ENCODE assay signal across 8 cellular contexts in the genomic region with DNA sequence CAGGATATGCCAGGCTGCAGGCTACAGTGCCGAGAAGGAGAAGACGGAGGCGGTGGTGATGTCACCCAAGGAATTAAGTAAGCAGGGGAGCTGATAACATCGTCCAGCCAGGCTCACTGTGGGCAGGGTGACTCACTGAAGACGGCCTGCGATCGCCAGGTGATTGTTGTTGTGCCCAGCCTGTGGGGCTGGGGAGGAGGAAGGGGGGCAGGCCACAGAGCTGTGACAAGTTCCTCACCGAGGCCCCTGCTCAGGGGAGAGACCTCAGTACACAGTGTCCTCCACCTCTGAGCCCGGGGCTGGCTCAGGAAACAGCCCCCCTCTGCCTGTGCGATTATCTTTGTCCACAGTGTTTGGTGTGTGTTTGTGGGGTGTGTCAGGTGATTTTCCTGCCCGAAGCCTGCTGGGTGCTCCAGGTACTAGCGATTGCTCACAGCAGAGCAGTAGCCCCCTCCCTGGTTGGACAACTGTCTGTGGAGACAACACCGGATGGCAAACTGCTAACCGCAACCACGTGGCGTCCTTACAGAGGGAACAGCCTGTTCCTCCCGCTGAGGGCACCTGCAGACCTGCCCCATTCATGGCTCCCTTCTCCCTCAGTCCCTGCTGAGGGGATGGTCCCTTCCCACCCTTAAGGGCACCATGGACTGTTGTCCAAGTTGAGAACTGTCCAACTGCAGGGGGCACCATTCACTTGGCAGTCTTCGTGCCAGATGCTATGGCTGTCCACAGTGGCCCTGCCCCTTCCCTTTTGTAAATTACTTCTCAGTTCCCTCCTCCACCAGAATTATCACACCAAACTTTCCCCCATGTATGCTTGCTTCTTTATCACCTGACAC.
DNase-seq lines count a peak whose midpoint lies in the region; ATAC-seq and TF ChIP-seq lines count a peak whose summit lies in the region.

No MANE protein-coding gene starts in this region.

- H3K4me1 Mint-ChIP-seq in CD4-positive, CD25-positive, alpha-beta regulatory T cell: peaks cover 35 to 92% (median 67%) of the 10 kb centered on the region in 4 donors
- H3K4me1 Mint-ChIP-seq in chondrocyte (ENCODE audit: low read depth): peaks cover 24% of the 10 kb centered on the region

- H3K9me2 ChIP-seq in MM.1S (replicated peaks; ENCODE audit: insufficient read depth, low read length): no peaks in the 10 kb centered on the region

- no peaks in the 10 kb centered on the region for H3K9me3 Mint-ChIP-seq in CD4-positive, CD25-positive, alpha-beta regulatory T cell
- no peaks in the 10 kb centered on the region for H3K9me3 Mint-ChIP-seq in chondrocyte (ENCODE audit: low read depth)

- H3K9me3 ChIP-seq in CD4-positive, CD25-positive, alpha-beta regulatory T cell (ENCODE audit: control insufficient read depth in 2 of 2, low read length in 2 of 2): no peaks in the 10 kb centered on the region
- no peaks in the 10 kb centered on the region for H3K9me3 ChIP-seq in MM.1S (replicated peaks; ENCODE audit: insufficient read depth, low read length)
- H3K9me3 ChIP-seq in right lobe of liver: no peaks in the 10 kb centered on the region

- H3K9ac ChIP-seq in MM.1S (ENCODE audit: low read length): peak overlapping the region; percentile 15; the same call in 1 of the 2 replicates

- peak; percentile 60 for TF ChIP-seq CTCF in MM.1S (IDR thresholded peaks at IDR 0.05; ENCODE audit: low read length)
- TF ChIP-seq CTCF in chondrocyte (IDR thresholded peaks at IDR 0.05): peak; percentile 74
- peak; percentile 48 to 58 (median 51) for TF ChIP-seq CTCF in right lobe of liver (IDR thresholded peaks at IDR 0.05)

- no peak for TF ChIP-seq POLR2A in right lobe of liver (IDR thresholded peaks at IDR 0.05)

- no peaks in the 10 kb centered on the region for H3K27me3 ChIP-seq in CD4-positive, CD25-positive, alpha-beta regulatory T cell (ENCODE audit: control insufficient read depth, insufficient read depth, low read length)
- H3K27me3 ChIP-seq in MM.1S (replicated peaks; ENCODE audit: insufficient read depth, low read length) (no peaks in the 10 kb centered on the region), right lobe of liver (no peaks in the 10 kb centered on the region)

- no peaks in the 10 kb centered on the region for H3K79me2 ChIP-seq in MM.1S (ENCODE audit: low read length)

- H3K4me3 ChIP-seq in CD4-positive, CD25-positive, alpha-beta regulatory T cell (ENCODE audit: low read depth, low read length): peak overlapping the region; percentile 70
- H3K4me3 ChIP-seq in MM.1S (ENCODE audit: low read length) (no peak overlapping the region; the same call in 1 of the 2 replicates), right lobe of liver (no peak overlapping the region)

- H3K4me3 Mint-ChIP-seq in CD4-positive, CD25-positive, alpha-beta regulatory T cell: peak overlapping the region; percentile 64 to 85 (median 76)
- no peak overlapping the region for H3K4me3 Mint-ChIP-seq in chondrocyte (ENCODE audit: unreplicated experiment)

- peak overlapping the region; percentile 38 for H3K4me2 ChIP-seq in MM.1S (ENCODE audit: low read depth, low read length)

- H2AFZ ChIP-seq in MM.1S (ENCODE audit: low read length): peak overlapping the region; percentile 40

- peak; percentile 51 to 55 for ATAC-seq in CD4-positive, CD25-positive, alpha-beta regulatory T cell (ENCODE audit: low read depth in 2 of 2)
- ATAC-seq in GM21381 (IDR thresholded peaks at IDR 0.05; ENCODE audit: unreplicated experiment) (peak; percentile 42), right lobe of liver (peak; percentile 49 to 69 (median 63))

- H3K36me3 ChIP-seq in CD4-positive, CD25-positive, alpha-beta regulatory T cell (ENCODE audit: control insufficient read depth, insufficient read depth, low read length): no peaks in the 10 kb centered on the region
- no peaks in the 10 kb centered on the region for H3K36me3 ChIP-seq in MM.1S (replicated peaks; ENCODE audit: insufficient read depth, low read length)
- no peaks in the 10 kb centered on the region for H3K36me3 ChIP-seq in right lobe of liver

- DNase-seq in CD4-positive, CD25-positive, alpha-beta regulatory T cell: peak; percentile 70 to 91 (median 82)
- DNase-seq in MM.1S: peak; percentile 95
- peak; percentile 59 for DNase-seq in activated CD4-positive, alpha-beta T cell treated with anti-CD3 and anti-CD28 coated beads for 1 hour
- DNase-seq in chondrocyte (ENCODE audit: low spot score): no peak
- DNase-seq in right lobe of liver: peak; percentile 69 to 80 (median 74)
- peak; percentile 71 for DNase-seq in stimulated activated CD8-positive, alpha-beta memory T cell treated with anti-CD3 and anti-CD28 coated beads, Interleukin-12 subunit alpha, Interleukin-12 subunit beta, amount 100 ng/mL, for 1 hour (ENCODE audit: low read depth)
- no peak for DNase-seq in NCI-H2107 treated with DMSO at 0.1 percent for 48 hours (lab: John Stamatoyannopoulos, UW; ENCODE audit: unreplicated experiment)

- H3K27ac Mint-ChIP-seq in CD4-positive, CD25-positive, alpha-beta regulatory T cell: peak overlapping the region; percentile 99 to 100 (median 99)
- H3K27ac Mint-ChIP-seq in chondrocyte (ENCODE audit: unreplicated experiment): no peak overlapping the region

- 47% methylated on average over 8 of the region's 18 CpGs for WGBS in right lobe of liver (ENCODE audit: insufficient coverage, low coverage, low lambda C conversion rate, missing lambda C conversion rate)

- peaks cover 91% of the 10 kb centered on the region for H3K4me1 ChIP-seq in CD4-positive, CD25-positive, alpha-beta regulatory T cell (ENCODE audit: control insufficient read depth, insufficient read depth, low read length, poor library complexity, severe bottlenecking)
- H3K4me1 ChIP-seq in MM.1S (ENCODE audit: low read length): peaks cover 43% of the 10 kb centered on the region
- no peaks in the 10 kb centered on the region for H3K4me1 ChIP-seq in right lobe of liver

- intact Hi-C loops in right lobe of liver (cut with DNase I): loop anchor here in 1 of 2 donors (10.0 kb wide), 1 partner anchor 156 kb away; no protein-coding TSS in a partner anchor

- H3K36me3 Mint-ChIP-seq in CD4-positive, CD25-positive, alpha-beta regulatory T cell: no peaks in the 10 kb centered on the region
- H3K36me3 Mint-ChIP-seq in chondrocyte (ENCODE audit: low read depth): no peaks in the 10 kb centered on the region

- H3K27me3 Mint-ChIP-seq in CD4-positive, CD25-positive, alpha-beta regulatory T cell: peaks cover 1% of the 10 kb centered on the region
- H3K27me3 Mint-ChIP-seq in chondrocyte (ENCODE audit: low read depth): peaks cover 1% of the 10 kb centered on the region

- no peaks in the 10 kb centered on the region for H4K20me1 ChIP-seq in MM.1S (ENCODE audit: insufficient read depth, low read length)

- peaks cover 40% of the 10 kb centered on the region for H3F3A ChIP-seq in MM.1S (ENCODE audit: insufficient read depth, low read length)

- H3K27ac ChIP-seq in CD4-positive, CD25-positive, alpha-beta regulatory T cell (ENCODE audit: insufficient read depth, low read length, poor library complexity, severe bottlenecking): peak overlapping the region; percentile 91
- H3K27ac ChIP-seq in MM.1S (ENCODE audit: low read length) (peak overlapping the region; percentile 98), right lobe of liver (peak overlapping the region; percentile 24 to 54 (median 51))

Comparison
In these comparisons a context has a peak if more than half of its experiments do, and no peak if none do; other contexts are left out.
1. DNase-seq: peak in CD4-positive, CD25-positive, alpha-beta regulatory T cell (3 of 3), MM.1S (single experiment), activated CD4-positive, alpha-beta T cell treated with anti-CD3 and anti-CD28 coated beads for 1 hour (single experiment), right lobe of liver (3 of 3) and stimulated activated CD8-positive, alpha-beta memory T cell treated with anti-CD3 and anti-CD28 coated beads, Interleukin-12 subunit alpha, Interleukin-12 subunit beta, amount 100 ng/mL, for 1 hour (single experiment); none in chondrocyte (single experiment) and NCI-H2107 treated with DMSO at 0.1 percent for 48 hours (single experiment).
2. Peak in every context shown above with its lines, with median percentiles within 50 percentile points of each other: ATAC-seq, H3K27ac ChIP-seq and CTCF ChIP-seq.